In genomic region chr12:88127099-88127498, GRCh38 we compare ENCODE assay signal across 35 cellular contexts.
"Had no signal": no experiment of that assay in that cellular context is flagged by ENCODE, and none has a peak within 500 bp of the region (broad histone marks: within the 10 kb centered on the region; RNA-seq: fewer than 3 reads in every experiment).

No MANE protein-coding gene starts in this region.

- DNase-seq: Karpas-422, Kasumi-1, MG63, MM.1S, MV-4-11, NCI-H1048, NCI-H1092, NCI-H1092 treated with DMSO at 0.1 percent for 48 hours, NCI-H1105, NCI-H1105 treated with DMSO at 0.1 percent for 48 hours, NCI-H1417, NCI-H1417 treated with DMSO at 0.1 percent for 48 hours, NCI-H1436, NCI-H1436 treated with DMSO at 0.1 percent for 48 hours, NCI-H1694, NCI-H1694 treated with DMSO at 0.1 percent for 48 hours, NCI-H187, NCI-H187 treated with DMSO at 0.1 percent for 48 hours, NCI-H1930, NCI-H2029, NCI-H2029 treated with DMSO at 0.1 percent for 48 hours, NCI-H2081, NCI-H2081 treated with DMSO at 0.1 percent for 48 hours, NCI-H2107, NCI-H2171, NCI-H2171 treated with DMSO at 0.1 percent for 48 hours, NCI-H2227 treated with DMSO at 0.1 percent for 48 hours, NCI-H226, NCI-H345, NCI-H446, NCI-H446 treated with DMSO at 0.1 percent for 48 hours, NCI-H510A, NCI-H510A treated with DMSO at 0.1 percent for 48 hours, NCI-H524, NCI-H524 treated with DMSO at 0.1 percent for 48 hours had no signal

- H3K4me3 ChIP-seq: MG63 had no signal

- H3K9me3 ChIP-seq: MG63 had no signal

- H3K27me3 ChIP-seq: MG63 had no signal
